ENCODE assay signal across 8 cellular contexts in genomic region chr9:100100268-100100667, GRCh38. TPM values are rescaled to one million over a fixed set of nuclear protein-coding genes. Genes with fewer than 3 reads are reported as not detected.
DNase-seq lines count a peak whose midpoint lies in the region; ATAC-seq and TF ChIP-seq lines count a peak whose summit lies in the region.

No MANE protein-coding gene starts in this region.

- H3K27ac Mint-ChIP-seq in activated CD4-positive, alpha-beta T cell treated with anti-CD3 and anti-CD28 coated beads, Interleukin-2, amount 10 ng/mL, durations not matched to agents 7 days and 5 days, result no peak overlapping the region

- peaks cover 33% of the 10 kb centered on the region for H3K4me1 Mint-ChIP-seq in activated CD4-positive, alpha-beta T cell treated with anti-CD3 and anti-CD28 coated beads, Interleukin-2, amount 10 ng/mL, durations not matched to agents 7 days and 5 days

- DNase-seq in activated CD4-positive, alpha-beta T cell treated with anti-CD3 and anti-CD28 coated beads, Interleukin-2, amount 10 ng/mL, durations not matched to agents 7 days and 5 days, result no peak
- no peak for DNase-seq in activated CD4-positive, alpha-beta T cell treated with anti-CD3 and anti-CD28 coated beads, Interleukin-2, amount 50 U/mL, for 48 hours
- DNase-seq in SK-N-DZ (ENCODE audit: low spot score), result peak; percentile 2
- DNase-seq in hepatocyte (ENCODE audit: low spot score), result no peak
- no peak for DNase-seq in GDM1 (lab: John Stamatoyannopoulos, UW)
- DNase-seq in putamen (ENCODE audit: low spot score), result no peak

- H3K27ac ChIP-seq in hepatocyte (peak overlapping the region; percentile 71), subcutaneous abdominal adipose tissue (ENCODE audit: low read depth, low read length) (peak overlapping the region; percentile 91)

- H3K9ac ChIP-seq in subcutaneous abdominal adipose tissue (ENCODE audit: low read length in 5 of 5), result peak overlapping the region in 3 of 5 donors; percentile 35 to 97 (median 91)

- CTCF ChIA-PET in activated CD4-positive, alpha-beta T cell treated with anti-CD3 and anti-CD28 coated beads, Interleukin-2, amount 10 ng/mL, durations not matched to agents 7 days and 5 days (lab: Charles Lee), result no interaction called here

- H3K9me3 ChIP-seq in hepatocyte (ENCODE audit: low read depth), result no peaks in the 10 kb centered on the region
- no peaks in the 10 kb centered on the region for H3K9me3 ChIP-seq in subcutaneous abdominal adipose tissue (ENCODE audit: control insufficient read depth in 5 of 5, low read length in 5 of 5)

- WGBS in hepatocyte (ENCODE audit: low lambda C conversion rate, missing lambda C conversion rate), result 82% methylated on average over 2 of the region's 2 CpGs

- H3K79me2 ChIP-seq in hepatocyte, result peaks cover 44% of the 10 kb centered on the region

- no peaks in the 10 kb centered on the region for H3K27me3 ChIP-seq in hepatocyte
- H3K27me3 ChIP-seq in subcutaneous abdominal adipose tissue (ENCODE audit: control insufficient read depth in 5 of 5, insufficient read depth in 4 of 5, low read length in 5 of 5), result no peaks in the 10 kb centered on the region

- ATAC-seq in GM18511 (IDR thresholded peaks at IDR 0.05; ENCODE audit: unreplicated experiment), result no peak

- peak overlapping the region; percentile 100 for H3K4me3 Mint-ChIP-seq in activated CD4-positive, alpha-beta T cell treated with anti-CD3 and anti-CD28 coated beads, Interleukin-2, amount 10 ng/mL, durations not matched to agents 7 days and 5 days

- POLR2A ChIA-PET in activated CD4-positive, alpha-beta T cell treated with anti-CD3 and anti-CD28 coated beads, Interleukin-2, amount 10 ng/mL, durations not matched to agents 7 days and 5 days (lab: Charles Lee), result no interaction called here

- H3K4me2 ChIP-seq in hepatocyte, result peak overlapping the region; percentile 84

- peaks cover 9% of the 10 kb centered on the region for H3K36me3 Mint-ChIP-seq in activated CD4-positive, alpha-beta T cell treated with anti-CD3 and anti-CD28 coated beads, Interleukin-2, amount 10 ng/mL, durations not matched to agents 7 days and 5 days (ENCODE audit: low read depth)

- TF ChIP-seq CTCF in hepatocyte (IDR thresholded peaks at IDR 0.05; ENCODE audit: poor library complexity), result no peak

- H2AFZ ChIP-seq in hepatocyte, result peak overlapping the region; percentile 73

- H3K9me2 ChIP-seq in hepatocyte (replicated peaks; ENCODE audit: insufficient read depth), result no peaks in the 10 kb centered on the region

- H3K36me3 ChIP-seq in hepatocyte (replicated peaks; ENCODE audit: insufficient read depth, low read depth), result no peaks in the 10 kb centered on the region
- peaks cover 12 to 22% (median 14%) of the 10 kb centered on the region in 5 donors for H3K36me3 ChIP-seq in subcutaneous abdominal adipose tissue (ENCODE audit: control insufficient read depth in 5 of 5, insufficient read depth in 5 of 5, low read length in 5 of 5)

- H3K4me1 ChIP-seq in hepatocyte (ENCODE audit: insufficient read depth) (peaks cover 17% of the 10 kb centered on the region), subcutaneous abdominal adipose tissue (ENCODE audit: control insufficient read depth in 5 of 5, insufficient read depth in 5 of 5, low read length in 5 of 5) (peaks cover 7 to 32% (median 24%) of the 10 kb centered on the region in 5 donors)

- H3K4me3 ChIP-seq in hepatocyte, result peak overlapping the region; percentile 41
- peak overlapping the region in 2 of 5 donors; percentile 99 to 100 for H3K4me3 ChIP-seq in subcutaneous abdominal adipose tissue (ENCODE audit: low read depth in 1 of 5, low read length in 5 of 5)

- no peaks in the 10 kb centered on the region for H3K9me3 Mint-ChIP-seq in activated CD4-positive, alpha-beta T cell treated with anti-CD3 and anti-CD28 coated beads, Interleukin-2, amount 10 ng/mL, durations not matched to agents 7 days and 5 days

- peaks cover 14% of the 10 kb centered on the region for H4K20me1 ChIP-seq in hepatocyte (ENCODE audit: insufficient read depth, poor library complexity, severe bottlenecking)

- no peaks in the 10 kb centered on the region for H3K27me3 Mint-ChIP-seq in activated CD4-positive, alpha-beta T cell treated with anti-CD3 and anti-CD28 coated beads, Interleukin-2, amount 10 ng/mL, durations not matched to agents 7 days and 5 days

RNA-seq across cellular contexts. Expression of gene INVS, which starts 1.2 kb away (rescaled TPM):
- total RNA-seq in activated CD4-positive, alpha-beta T cell treated with anti-CD3 and anti-CD28 coated beads, Interleukin-2, amount 10 ng/mL, durations not matched to agents 7 days and 5 days, result 10 to 100 TPM; 15.8 to 16.9 TPM
- 14.0 and 20.1 TPM in 2 replicates for polyA plus RNA-seq in SK-N-DZ (2014; cell fraction: cytosol; rRNA removed)
- 19.5 and 29.2 TPM in 2 replicates for polyA plus RNA-seq in SK-N-DZ (2014; cell fraction: nucleus; rRNA removed)
- total RNA-seq in hepatocyte, result 26.5 and 30.9 TPM in 2 replicates
- 8.7 and 10.1 TPM in 2 replicates for polyA plus RNA-seq in hepatocyte

RNA-seq across cellular contexts. Expression of gene ERP44, which starts 1.5 kb away (rescaled TPM):
- total RNA-seq in activated CD4-positive, alpha-beta T cell treated with anti-CD3 and anti-CD28 coated beads, Interleukin-2, amount 10 ng/mL, durations not matched to agents 7 days and 5 days, result 10 to 100 TPM; 16.9 to 18.8 TPM
- polyA plus RNA-seq in SK-N-DZ (2014; cell fraction: cytosol; rRNA removed), result 10.3 and 12.1 TPM in 2 replicates
- polyA plus RNA-seq in SK-N-DZ (2014; cell fraction: nucleus; rRNA removed), result 7.6 and 8.3 TPM in 2 replicates
- total RNA-seq in hepatocyte, result 34.3 and 40.6 TPM in 2 replicates
- 50.5 and 52.1 TPM in 2 replicates for polyA plus RNA-seq in hepatocyte
